8 cellular contexts compared by ENCODE assay signal in the genomic region with DNA sequence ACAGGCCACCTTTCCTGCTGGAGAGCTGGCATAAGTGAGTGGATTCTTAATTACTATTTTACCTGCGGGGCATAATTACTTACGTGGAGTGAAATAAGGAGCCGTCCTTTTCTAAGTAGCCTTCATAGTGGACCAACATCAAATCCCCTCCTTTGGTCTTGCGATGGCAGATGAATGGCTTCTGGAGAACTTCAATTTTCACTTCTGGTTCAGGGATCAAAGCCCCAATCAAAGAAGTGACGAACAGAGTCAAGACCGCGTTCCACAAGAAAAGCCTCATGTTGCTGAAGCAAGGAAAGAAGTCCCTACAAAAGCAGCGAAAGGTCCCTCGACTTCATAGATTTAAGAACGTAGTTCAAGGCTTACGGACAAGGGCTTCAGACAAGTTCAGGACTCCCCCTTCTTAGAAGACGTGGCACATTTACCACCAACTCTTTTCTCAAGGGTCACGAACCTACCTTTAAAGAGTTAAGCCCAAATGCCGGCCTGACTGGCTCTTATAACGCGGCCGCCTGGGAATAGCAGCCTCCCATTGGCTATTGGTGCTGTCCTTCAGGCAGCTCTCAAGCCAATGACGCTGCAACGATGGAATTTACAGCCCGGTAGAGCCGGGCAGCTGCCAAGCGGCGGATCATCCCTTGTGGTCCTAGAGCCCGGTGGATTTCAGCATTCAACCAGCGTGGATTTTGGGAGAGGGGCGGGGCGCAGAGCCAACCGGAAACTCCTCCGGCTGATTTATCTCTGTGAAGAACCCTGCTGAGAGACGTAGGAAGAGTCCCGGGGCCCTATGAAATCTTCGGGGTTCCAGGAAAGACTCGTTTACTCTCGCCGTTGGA. TPM values are rescaled to one million over a fixed set of nuclear protein-coding genes. Genes with fewer than 3 reads are reported as not detected.
DNase-seq lines count a peak whose midpoint lies in the region; ATAC-seq and FAIRE-seq lines count a peak whose summit lies in the region.

A gene with protein sequence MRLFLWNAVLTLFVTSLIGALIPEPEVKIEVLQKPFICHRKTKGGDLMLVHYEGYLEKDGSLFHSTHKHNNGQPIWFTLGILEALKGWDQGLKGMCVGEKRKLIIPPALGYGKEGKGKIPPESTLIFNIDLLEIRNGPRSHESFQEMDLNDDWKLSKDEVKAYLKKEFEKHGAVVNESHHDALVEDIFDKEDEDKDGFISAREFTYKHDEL (minus strand): TSS at position 474 of the 836 bp plus-strand sequence. CDS start 194 bp downstream, at position 280.

- DNase-seq in Caki2 (ENCODE audit: low read depth): peak; percentile 96
- DNase-seq in HTR-8/SVneo (ENCODE audit: insufficient read length, low spot score): peak; percentile 97
- DNase-seq in NT2/D1 (ENCODE audit: low read depth, low spot score): peak; percentile 100
- DNase-seq in activated CD8-positive, alpha-beta memory T cell treated with anti-CD3 and anti-CD28 coated beads, Interleukin-2, amount 50 U/mL, for 4 hours: peak; percentile 89
- DNase-seq in mesenteric fat pad (ENCODE audit: low spot score): peak; percentile 95
- peak; percentile 78 for DNase-seq in stimulated activated CD8-positive, alpha-beta memory T cell treated with anti-CD3 and anti-CD28 coated beads, Interleukin-15, amount 100 ng/mL, for 1 hour (ENCODE audit: low read depth)

- ATAC-seq in GM21381 (IDR thresholded peaks at IDR 0.05; ENCODE audit: unreplicated experiment): peak; percentile 69

- peaks cover 25% of the 10 kb centered on the region for H3K36me3 ChIP-seq in NT2/D1 (ENCODE audit: insufficient read depth, insufficient read length, low read length)

- FAIRE-seq in HTR-8/SVneo (lab: Jason Lieb, UNC): peak; percentile 57
- peak; percentile 96 for FAIRE-seq in endometrium (lab: Jason Lieb, UNC)

- H3K9ac ChIP-seq in NT2/D1 (ENCODE audit: insufficient read length, low read depth): peak within 1 kb of the TSS; percentile 80

- no peaks in the 10 kb centered on the region for H3K27me3 ChIP-seq in NT2/D1 (ENCODE audit: insufficient read depth, insufficient read length)

- no peaks in the 10 kb centered on the region for H3K4me1 ChIP-seq in NT2/D1 (ENCODE audit: insufficient read depth, insufficient read length)

- no peaks in the 10 kb centered on the region for H3K9me3 ChIP-seq in NT2/D1 (ENCODE audit: insufficient read depth, low read length)

- H3K4me3 ChIP-seq in NT2/D1 (ENCODE audit: insufficient read length, low read depth): peak within 1 kb of the TSS; percentile 82

- in situ Hi-C loops in Caki2 (cut with HindIII; ENCODE audit: low pct_unique_long_range_greater_than_20kb, low sequenced_read_pairs): no loop called here

RNA-seq across cellular contexts. Expression of the gene that starts here (rescaled TPM):
- total RNA-seq in Caki2 (2014; rRNA removed; shearing (Covaris generic); ENCODE audit: low replicate concordance): 2.9 and 7.1 TPM in 2 replicates
- total RNA-seq in mesenteric fat pad: 19.8 TPM

Comparison
In these comparisons a context has a peak if more than half of its experiments do, and no peak if none do; other contexts are left out.
1. Peak in every context shown above with its lines: DNase-seq, ATAC-seq and H3K4me3 ChIP-seq.